In genomic region chr7:144857463-144857862, GRCh38 we compare ENCODE assay signal across 32 cellular contexts.
"Had no signal": no experiment of that assay in that cellular context is flagged by ENCODE, and none has a peak within 500 bp of the region (broad histone marks: within the 10 kb centered on the region; RNA-seq: fewer than 3 reads in every experiment).

No MANE protein-coding gene starts in this region.

- H3K4me2 ChIP-seq: KMS-11 had no signal

- H3K27me3 Mint-ChIP-seq: activated CD8-positive, alpha-beta memory T cell treated with anti-CD3 and anti-CD28 coated beads, Interleukin-2, amount 10 ng/mL, durations not matched to agents 7 days and 5 days; activated naive CD4-positive, alpha-beta T cell treated with anti-CD3 and anti-CD28 coated beads, Interleukin-2, amount 10 ng/mL, durations not matched to agents 7 days and 5 days; activated naive CD8-positive, alpha-beta T cell; activated naive CD8-positive, alpha-beta T cell treated with anti-CD3 and anti-CD28 coated beads, Interleukin-2, amount 50 U/mL, for 24 hours; brain had no signal

- FAIRE-seq: bronchial epithelial cell had no signal

- ATAC-seq: activated CD8-positive, alpha-beta memory T cell treated with anti-CD3 and anti-CD28 coated beads, Interleukin-2, amount 10 ng/mL, durations not matched to agents 7 days and 5 days; activated naive CD8-positive, alpha-beta T cell treated with anti-CD3 and anti-CD28 coated beads, Interleukin-2, amount 50 U/mL, for 24 hours had no signal

- DNase-seq: activated B cell treated with CpG ODN at 0.5 μM for 24 hours; activated CD4-positive, alpha-beta memory T cell treated with anti-CD3 and anti-CD28 coated beads, Interleukin-2, amount 10 ng/mL, durations not matched to agents 7 days and 5 days; activated CD4-positive, alpha-beta T cell treated with anti-CD3 and anti-CD28 coated beads for 48 hours; activated CD4-positive, CD25-positive, alpha-beta regulatory T cell treated with anti-CD3 and anti-CD28 coated beads, Interleukin-2, amount 50 U/mL, for 72 hours; activated CD8-positive, alpha-beta memory T cell treated with anti-CD3 and anti-CD28 coated beads for 24 hours; activated CD8-positive, alpha-beta memory T cell treated with anti-CD3 and anti-CD28 coated beads, Interleukin-2, amount 10 ng/mL, durations not matched to agents 7 days and 5 days; activated CD8-positive, alpha-beta memory T cell treated with anti-CD3 and anti-CD28 coated beads, Interleukin-2, amount 50 U/mL, for 48 hours; activated effector memory CD4-positive, alpha-beta T cell treated with Interleukin-2 at 50 U/mL for 16 hours; activated naive CD4-positive, alpha-beta T cell treated with anti-CD3 and anti-CD28 coated beads, Interleukin-2, amount 10 ng/mL, durations not matched to agents 7 days and 5 days; activated naive CD8-positive, alpha-beta T cell treated with anti-CD3 and anti-CD28 coated beads, Interleukin-2, amount 50 U/mL, for 24 hours; activated T-cell treated with anti-CD3 and anti-CD28 coated beads, Interleukin-2, amount 50 U/mL, for 48 hours; anterior cingulate cortex; caudate nucleus; cerebellar nuclear complex; MM.1S; MV-4-11; NCI-H1436 treated with DMSO at 0.1 percent for 48 hours; NCI-H1694 treated with DMSO at 0.1 percent for 48 hours; NCI-H2029; NCI-H226; NCI-H446 treated with DMSO at 0.1 percent for 48 hours; NCI-H524; Right ventricle myocardium superior; SW 1271; T-helper 1 cell; T-helper 2 cell; T-helper 9 cell had no signal

- H3K27ac ChIP-seq: KMS-11, VCaP had no signal

- H3K9ac ChIP-seq: KMS-11 had no signal

- H3K9me3 Mint-ChIP-seq: activated B cell treated with CpG ODN at 0.5 μM for 24 hours; activated CD4-positive, alpha-beta memory T cell treated with anti-CD3 and anti-CD28 coated beads, Interleukin-2, amount 10 ng/mL, durations not matched to agents 7 days and 5 days; activated naive CD4-positive, alpha-beta T cell treated with anti-CD3 and anti-CD28 coated beads, Interleukin-2, amount 10 ng/mL, durations not matched to agents 7 days and 5 days; activated naive CD8-positive, alpha-beta T cell treated with anti-CD3 and anti-CD28 coated beads, Interleukin-2, amount 50 U/mL, for 24 hours; brain had no signal

- H3K4me3 Mint-ChIP-seq: activated B cell treated with CpG ODN at 0.5 μM for 24 hours; activated CD4-positive, alpha-beta memory T cell treated with anti-CD3 and anti-CD28 coated beads, Interleukin-2, amount 10 ng/mL, durations not matched to agents 7 days and 5 days; activated CD8-positive, alpha-beta memory T cell treated with anti-CD3 and anti-CD28 coated beads, Interleukin-2, amount 10 ng/mL, durations not matched to agents 7 days and 5 days; activated naive CD4-positive, alpha-beta T cell treated with anti-CD3 and anti-CD28 coated beads, Interleukin-2, amount 10 ng/mL, durations not matched to agents 7 days and 5 days; activated naive CD8-positive, alpha-beta T cell; activated naive CD8-positive, alpha-beta T cell treated with anti-CD3 and anti-CD28 coated beads, Interleukin-2, amount 50 U/mL, for 24 hours; brain had no signal

- H3K36me3 Mint-ChIP-seq: activated CD8-positive, alpha-beta memory T cell treated with anti-CD3 and anti-CD28 coated beads, Interleukin-2, amount 10 ng/mL, durations not matched to agents 7 days and 5 days; activated naive CD4-positive, alpha-beta T cell treated with anti-CD3 and anti-CD28 coated beads, Interleukin-2, amount 10 ng/mL, durations not matched to agents 7 days and 5 days; activated naive CD8-positive, alpha-beta T cell; brain had no signal

- H3K27ac Mint-ChIP-seq: activated B cell treated with CpG ODN at 0.5 μM for 24 hours; activated CD4-positive, alpha-beta memory T cell treated with anti-CD3 and anti-CD28 coated beads, Interleukin-2, amount 10 ng/mL, durations not matched to agents 7 days and 5 days; activated CD8-positive, alpha-beta memory T cell treated with anti-CD3 and anti-CD28 coated beads, Interleukin-2, amount 10 ng/mL, durations not matched to agents 7 days and 5 days; activated naive CD4-positive, alpha-beta T cell treated with anti-CD3 and anti-CD28 coated beads, Interleukin-2, amount 10 ng/mL, durations not matched to agents 7 days and 5 days; activated naive CD8-positive, alpha-beta T cell; activated naive CD8-positive, alpha-beta T cell treated with anti-CD3 and anti-CD28 coated beads, Interleukin-2, amount 50 U/mL, for 24 hours; brain had no signal

- H3K4me1 Mint-ChIP-seq: activated B cell treated with CpG ODN at 0.5 μM for 24 hours; activated CD4-positive, alpha-beta memory T cell treated with anti-CD3 and anti-CD28 coated beads, Interleukin-2, amount 10 ng/mL, durations not matched to agents 7 days and 5 days; activated CD8-positive, alpha-beta memory T cell treated with anti-CD3 and anti-CD28 coated beads, Interleukin-2, amount 10 ng/mL, durations not matched to agents 7 days and 5 days; activated naive CD4-positive, alpha-beta T cell treated with anti-CD3 and anti-CD28 coated beads, Interleukin-2, amount 10 ng/mL, durations not matched to agents 7 days and 5 days; activated naive CD8-positive, alpha-beta T cell treated with anti-CD3 and anti-CD28 coated beads, Interleukin-2, amount 50 U/mL, for 24 hours had no signal
